ENCODE assay signal across 1 cellular context in genomic region chr6:131631625-131632284, GRCh38.
TF ChIP-seq lines count a peak whose summit lies in the region.

No MANE protein-coding gene starts in this region.

TF ChIP-seq in HepG2, 621 proteins besides CTCF, POLR2A, EP300 and RAD21 (continued from another document and continues in another):
- TF ChIP-seq PRDM15 (CRISPR knock-in tag; IDR thresholded peaks at IDR 0.05) (no peak), EHMT2 (IDR thresholded peaks at IDR 0.05; ENCODE audit: borderline replicate concordance, low read depth, low read length) (no peak), MLXIP (CRISPR knock-in tag; IDR thresholded peaks at IDR 0.05; ENCODE audit: borderline replicate concordance) (no peak), KLF9 (CRISPR knock-in tag; IDR thresholded peaks at IDR 0.05; ENCODE audit: low read depth) (no peak), DBP (CRISPR knock-in tag; IDR thresholded peaks at IDR 0.05; ENCODE audit: not compliant biosample characterization) (no peak), ZBTB43 (CRISPR knock-in tag; conservative IDR thresholded peaks at IDR 0.05) (no peak), ZNF430 (CRISPR knock-in tag; IDR thresholded peaks at IDR 0.05) (no peak), SIN3B (IDR thresholded peaks at IDR 0.05; ENCODE audit: low read length) (no peak), MLLT10 (CRISPR knock-in tag; IDR thresholded peaks at IDR 0.05) (no peak), IRX3 (CRISPR knock-in tag; IDR thresholded peaks at IDR 0.05; ENCODE audit: borderline replicate concordance, low read depth) (no peak), HOXA9 (CRISPR knock-in tag; IDR thresholded peaks at IDR 0.05; ENCODE audit: borderline replicate concordance) (no peak), FOXA3 (CRISPR knock-in tag; IDR thresholded peaks at IDR 0.05) (peak; percentile 71), SALL2 (CRISPR knock-in tag; IDR thresholded peaks at IDR 0.05) (no peak), ZNF343 (CRISPR knock-in tag; IDR thresholded peaks at IDR 0.05) (no peak), SP4 (CRISPR knock-in tag; IDR thresholded peaks at IDR 0.05) (no peak), U2AF1 (optimal IDR thresholded peaks at IDR 0.05; ENCODE audit: low read depth, low read length) (no peak), ATF3 (CRISPR knock-in tag; IDR thresholded peaks at IDR 0.05) (no peak), MXD3 (CRISPR knock-in tag; IDR thresholded peaks at IDR 0.05) (no peak), SALL1 (CRISPR knock-in tag; IDR thresholded peaks at IDR 0.05) (peak; percentile 27; the same call in 1 of the 2 replicates), HINFP (CRISPR knock-in tag; IDR thresholded peaks at IDR 0.05; ENCODE audit: low read depth) (no peak), ZNF260 (CRISPR knock-in tag; IDR thresholded peaks at IDR 0.05; ENCODE audit: borderline replicate concordance, low read depth) (no peak), TP53 (CRISPR knock-in tag; conservative IDR thresholded peaks at IDR 0.05) (no peak), ZBTB21 (CRISPR knock-in tag; IDR thresholded peaks at IDR 0.05) (no peak), SIX4 (CRISPR knock-in tag; IDR thresholded peaks at IDR 0.05) (peak; percentile 56; the same call in 1 of the 2 replicates), ZNF7 (CRISPR knock-in tag; IDR thresholded peaks at IDR 0.05) (no peak), SOX6 (IDR thresholded peaks at IDR 0.05) (no peak), SOX6 (CRISPR knock-in tag; IDR thresholded peaks at IDR 0.05) (peak; percentile 69), GABPA (IDR thresholded peaks at IDR 0.05; ENCODE audit: low read depth, low read length) (no peak), GABPA (CRISPR knock-in tag; IDR thresholded peaks at IDR 0.05; ENCODE audit: low read depth) (no peak), ZNF282 (IDR thresholded peaks at IDR 0.05; ENCODE audit: partially characterized antibody) (no peak), CREB1 (IDR thresholded peaks at IDR 0.05) (no peak), CREB1 (CRISPR knock-in tag; IDR thresholded peaks at IDR 0.05) (peak; percentile 31; the same call in 1 of the 2 replicates), ZNF224 (CRISPR knock-in tag; IDR thresholded peaks at IDR 0.05) (no peak), ZHX1 (CRISPR knock-in tag; IDR thresholded peaks at IDR 0.05; ENCODE audit: low read depth) (peak; percentile 18; the same call in 1 of the 2 replicates), CREB3 (CRISPR knock-in tag; IDR thresholded peaks at IDR 0.05) (no peak), KLF15 (CRISPR knock-in tag; IDR thresholded peaks at IDR 0.05; ENCODE audit: borderline replicate concordance) (no peak), HNF1B (CRISPR knock-in tag; IDR thresholded peaks at IDR 0.05) (peak; percentile 54; the same call in 1 of the 2 replicates), AGO1 (IDR thresholded peaks at IDR 0.05; ENCODE audit: low read depth, low read length, poor library complexity, severe bottlenecking) (no peak), GPBP1L1 (CRISPR knock-in tag; IDR thresholded peaks at IDR 0.05) (no peak), SKIL (CRISPR knock-in tag; IDR thresholded peaks at IDR 0.05; ENCODE audit: borderline replicate concordance) (no peak), ZNF460 (CRISPR knock-in tag; IDR thresholded peaks at IDR 0.05; ENCODE audit: borderline replicate concordance) (no peak)
